In genomic region chr11:35146074-35146521, GRCh38 we compare ENCODE assay signal across 8 cellular contexts. TPM values are rescaled to one million over a fixed set of nuclear protein-coding genes. Genes with fewer than 3 reads are reported as not detected.
DNase-seq lines count a peak whose midpoint lies in the region; ATAC-seq and TF ChIP-seq lines count a peak whose summit lies in the region.

No MANE protein-coding gene starts in this region.

- no peaks in the 10 kb centered on the region for H3K9me3 ChIP-seq in body of pancreas

- peak overlapping the region; percentile 48 for H3K4me3 Mint-ChIP-seq in activated T-helper 2 cell treated with anti-CD3 and anti-CD28 coated beads, Interferon-gamma antibody, Interleukin-2, Interleukin-4, amounts not matched to agents 10 μg/mL and 5 μg/mL and 100 μg/mL, durations not matched to agents 14 hours and 24 hours and 36 hours (ENCODE audit: low read depth)

- peaks cover 3% of the 10 kb centered on the region for H3K9me3 Mint-ChIP-seq in activated T-helper 2 cell treated with anti-CD3 and anti-CD28 coated beads, Interferon-gamma antibody, Interleukin-2, Interleukin-4, amounts not matched to agents 10 μg/mL and 5 μg/mL and 100 μg/mL, durations not matched to agents 14 hours and 24 hours and 36 hours

- H3K27me3 Mint-ChIP-seq in activated T-helper 2 cell treated with anti-CD3 and anti-CD28 coated beads, Interferon-gamma antibody, Interleukin-2, Interleukin-4, amounts not matched to agents 10 μg/mL and 5 μg/mL and 100 μg/mL, durations not matched to agents 14 hours and 24 hours and 36 hours (ENCODE audit: low read depth), result no peaks in the 10 kb centered on the region

- H3K27ac ChIP-seq in body of pancreas, result no peak overlapping the region

- peak; percentile 55 for DNase-seq in activated T-helper 2 cell treated with anti-CD3 and anti-CD28 coated beads, Interferon-gamma antibody, Interleukin-2, Interleukin-4, amounts not matched to agents 10 μg/mL and 5 μg/mL and 100 μg/mL, durations not matched to agents 14 hours and 24 hours and 36 hours (ENCODE audit: low spot score)
- DNase-seq in stimulated activated CD4-positive, alpha-beta T cell treated with anti-CD3 and anti-CD28 coated beads, Interleukin-2, amount 100 ng/mL, for 4 hours (ENCODE audit: low read depth), result peak; percentile 88
- no peak for DNase-seq in SIG-M5 (lab: John Stamatoyannopoulos, UW)
- DNase-seq in NCI-H1694 (lab: John Stamatoyannopoulos, UW), result no peak
- no peak for DNase-seq in NCI-H226
- no peak for DNase-seq in body of pancreas

- H3K27ac Mint-ChIP-seq in activated T-helper 2 cell treated with anti-CD3 and anti-CD28 coated beads, Interferon-gamma antibody, Interleukin-2, Interleukin-4, amounts not matched to agents 10 μg/mL and 5 μg/mL and 100 μg/mL, durations not matched to agents 14 hours and 24 hours and 36 hours, result peak overlapping the region; percentile 95

- WGBS in body of pancreas, 2 donors, result 84 to 87% methylated on average over 7 of the region's 7 CpGs

- H3K36me3 Mint-ChIP-seq in activated T-helper 2 cell treated with anti-CD3 and anti-CD28 coated beads, Interferon-gamma antibody, Interleukin-2, Interleukin-4, amounts not matched to agents 10 μg/mL and 5 μg/mL and 100 μg/mL, durations not matched to agents 14 hours and 24 hours and 36 hours (ENCODE audit: low read depth), result peaks cover 87% of the 10 kb centered on the region

- peaks cover 78% of the 10 kb centered on the region for H3K4me1 Mint-ChIP-seq in activated T-helper 2 cell treated with anti-CD3 and anti-CD28 coated beads, Interferon-gamma antibody, Interleukin-2, Interleukin-4, amounts not matched to agents 10 μg/mL and 5 μg/mL and 100 μg/mL, durations not matched to agents 14 hours and 24 hours and 36 hours (ENCODE audit: low read depth)

- peak; percentile 23 for ATAC-seq in HG03558 (IDR thresholded peaks at IDR 0.05; ENCODE audit: extremely low read depth, unreplicated experiment)
- ATAC-seq in body of pancreas, result no peak

- H3K27me3 ChIP-seq in body of pancreas, result no peaks in the 10 kb centered on the region

- peaks cover 85% of the 10 kb centered on the region for H3K4me1 ChIP-seq in body of pancreas

- H3K36me3 ChIP-seq in body of pancreas (replicated peaks in 1 of 2; ENCODE audit: insufficient read depth in 1 of 2, low read depth in 2 of 2), result no peaks in the 10 kb centered on the region

- TF ChIP-seq POLR2A in GM19193 (IDR thresholded peaks at IDR 0.05; ENCODE audit: extremely low read depth, insufficient read depth, insufficient read length) (peak; percentile 3), body of pancreas (IDR thresholded peaks at IDR 0.05) (no peak)

- TF ChIP-seq CTCF in body of pancreas (IDR thresholded peaks at IDR 0.05), result no peak

- H3K4me3 ChIP-seq in body of pancreas, result no peak overlapping the region

- intact Hi-C loops in activated T-helper 2 cell treated with anti-CD3 and anti-CD28 coated beads, Interferon-gamma antibody, Interleukin-2, Interleukin-4, amounts not matched to agents 10 μg/mL and 5 μg/mL and 100 μg/mL, durations not matched to agents 14 hours and 24 hours and 36 hours (cut with micrococcal nuclease), result loop anchor here (1.0 to 10.0 kb wide), 12 partner anchors 19 to 901 kb away; no protein-coding TSS in a partner anchor
- intact Hi-C loops in body of pancreas (cut with DNase I), result no loop called here

RNA-seq across cellular contexts. Expression of gene CD44, which starts 7.1 kb away (rescaled TPM):
- 232 and 249 TPM in 2 replicates for total RNA-seq in activated T-helper 2 cell treated with anti-CD3 and anti-CD28 coated beads, Interferon-gamma antibody, Interleukin-2, Interleukin-4, amounts not matched to agents 10 μg/mL and 5 μg/mL and 100 μg/mL, durations not matched to agents 14 hours and 24 hours and 36 hours
- 100 to 1,000 TPM; 266 to 433 TPM for total RNA-seq in body of pancreas

Comparison
In these comparisons a context has a peak if more than half of its experiments do, and no peak if none do; other contexts are left out.
1. DNase-seq: peak in activated T-helper 2 cell treated with anti-CD3 and anti-CD28 coated beads, Interferon-gamma antibody, Interleukin-2, Interleukin-4, amounts not matched to agents 10 μg/mL and 5 μg/mL and 100 μg/mL, durations not matched to agents 14 hours and 24 hours and 36 hours (single experiment) and stimulated activated CD4-positive, alpha-beta T cell treated with anti-CD3 and anti-CD28 coated beads, Interleukin-2, amount 100 ng/mL, for 4 hours (single experiment); none in SIG-M5 (single experiment), NCI-H1694 (single experiment), NCI-H226 (single experiment) and body of pancreas (0 of 4).